In genomic region chr1:56450004-56450666, GRCh38 we compare ENCODE assay signal across 19 cellular contexts.
DNase-seq lines count a peak whose midpoint lies in the region; ATAC-seq, FAIRE-seq and TF ChIP-seq lines count a peak whose summit lies in the region.
"Had no signal": no experiment of that assay in that cellular context is flagged by ENCODE, and none has a peak within 500 bp of the region (broad histone marks: within the 10 kb centered on the region; RNA-seq: fewer than 3 reads in every experiment).

No MANE protein-coding gene starts in this region.

- no peaks in the 10 kb centered on the region; the same call in 1 of the 2 replicates for H3K27me3 Mint-ChIP-seq in WTC11 (ENCODE audit: low read depth)

- no peaks in the 10 kb centered on the region for H3K27me3 ChIP-seq in left ventricle myocardium inferior (ENCODE audit: low read depth)
- H3K27me3 ChIP-seq: Peyer's patch, SJCRH30 had no signal

- H3K4me1 ChIP-seq in left ventricle myocardium inferior, result peaks cover 68% of the 10 kb centered on the region
- H3K4me1 ChIP-seq: BLaER1 treated with 17β-estradiol and CSF1 and Interleukin-3, amounts not matched to agents 10 nM and 100 nM; SJCRH30 had no signal

- peak overlapping the region; percentile 11 for H3K27ac ChIP-seq in left ventricle myocardium inferior (replicated peaks)
- H3K27ac ChIP-seq: BLaER1 treated with 17β-estradiol and CSF1 and Interleukin-3, amounts not matched to agents 10 nM and 100 nM; HL-60; SJCRH30 had no signal

- POLR2A ChIA-PET in WTC11 (lab: Charles Lee), result interaction anchor here (0.5 kb wide), 1 partner anchor 18 kb away, joined by 3 read pairs; no protein-coding TSS in a partner anchor

- H3K27ac Mint-ChIP-seq in WTC11, result no peak overlapping the region

- DNase-seq in left ventricle myocardium inferior (no peak), Right ventricle myocardium inferior (ENCODE audit: missing footprints) (no peak), WTC11 (ENCODE audit: low spot score) (peak; percentile 23), iPS-NIHi7 (ENCODE audit: extremely low spot score) (peak; percentile 35), renal cortical epithelial cell (ENCODE audit: low read depth) (peak; percentile 58), HPDE6-E6E7 (ENCODE audit: extremely low spot score) (no peak), frontal cortex (ENCODE audit: low spot score in 2 of 2) (no peak)
- DNase-seq in activated CD8-positive, alpha-beta memory T cell treated with anti-CD3 and anti-CD28 coated beads, Interleukin-2, amount 50 U/mL, for 4 hours, result no peak
- DNase-seq: MM.1S, NCI-H1105 treated with DMSO at 0.1 percent for 48 hours, NCI-H187 treated with DMSO at 0.1 percent for 48 hours, NCI-H446 treated with DMSO at 0.1 percent for 48 hours, NCI-H82, Peyer's patch, SJCRH30 had no signal

- H3K9me3 Mint-ChIP-seq in WTC11, result no peaks in the 10 kb centered on the region

- no peaks in the 10 kb centered on the region for H3K36me3 Mint-ChIP-seq in WTC11

- FAIRE-seq in frontal cortex (lab: Jason Lieb, UNC), result no peak
- FAIRE-seq: GM12878, GM18507 had no signal

- TF ChIP-seq CTCF in left ventricle myocardium inferior (IDR thresholded peaks at IDR 0.05; ENCODE audit: borderline replicate concordance), result no peak
- TF ChIP-seq CTCF in WTC11 (IDR thresholded peaks at IDR 0.05), result no peak

- CTCF ChIA-PET in WTC11 (lab: Charles Lee), result no interaction called here

- H3K4me1 Mint-ChIP-seq in WTC11, result peaks cover 50% of the 10 kb centered on the region

- H3K9me3 ChIP-seq in left ventricle myocardium inferior (replicated peaks), result no peaks in the 10 kb centered on the region
- H3K9me3 ChIP-seq: BLaER1 treated with 17β-estradiol and CSF1 and Interleukin-3, amounts not matched to agents 10 nM and 100 nM; Peyer's patch; SJCRH30 had no signal

- no peak overlapping the region for H3K4me3 Mint-ChIP-seq in WTC11

- intact Hi-C loops in left ventricle myocardium inferior (cut with micrococcal nuclease) (no loop called here), Right ventricle myocardium inferior (cut with DNase I) (no loop called here)

- ATAC-seq in Right ventricle myocardium inferior, result no peak
- ATAC-seq in WTC11, result peak; percentile 42

- H3K36me3 ChIP-seq in left ventricle myocardium inferior, result no peaks in the 10 kb centered on the region
- H3K36me3 ChIP-seq: BLaER1 treated with 17β-estradiol and CSF1 and Interleukin-3, amounts not matched to agents 10 nM and 100 nM; Peyer's patch; SJCRH30 had no signal

- H3K4me3 ChIP-seq in left ventricle myocardium inferior, result no peak overlapping the region
- H3K4me3 ChIP-seq: BLaER1 treated with 17β-estradiol and CSF1 and Interleukin-3, amounts not matched to agents 10 nM and 100 nM; GM12878; Peyer's patch; SJCRH30 had no signal

TF ChIP-seq in WTC11, 78 proteins besides CTCF, POLR2A, EP300 and RAD21:
- TF ChIP-seq TEAD1 (CRISPR knock-in tag; IDR thresholded peaks at IDR 0.05) (peak; percentile 63; the same call in 1 of the 2 replicates), ATF6 (CRISPR knock-in tag; IDR thresholded peaks at IDR 0.05) (no peak)

Comparison
In these comparisons a context has a peak if more than half of its experiments do, and no peak if none do; other contexts are left out.
1. DNase-seq: peak in WTC11 (single experiment), iPS-NIHi7 (single experiment) and renal cortical epithelial cell (single experiment); none in left ventricle myocardium inferior (single experiment), Right ventricle myocardium inferior (single experiment), activated CD8-positive, alpha-beta memory T cell treated with anti-CD3 and anti-CD28 coated beads, Interleukin-2, amount 50 U/mL, for 4 hours (single experiment), HPDE6-E6E7 (single experiment) and frontal cortex (0 of 2).